Comparison of ENCODE assay signal across 26 cellular contexts in genomic region chr1:232524056-232524455, GRCh38.
DNase-seq lines count a peak whose midpoint lies in the region; ATAC-seq and TF ChIP-seq lines count a peak whose summit lies in the region.
"Had no signal": no experiment of that assay in that cellular context is flagged by ENCODE, and none has a peak within 500 bp of the region (broad histone marks: within the 10 kb centered on the region; RNA-seq: fewer than 3 reads in every experiment).

No MANE protein-coding gene starts in this region.

- no peak overlapping the region for H3K14ac ChIP-seq in trophoblast cell (ENCODE audit: low read length)

- no peak overlapping the region for H4K8ac ChIP-seq in trophoblast cell (ENCODE audit: low read depth, low read length)

- H2BK5ac ChIP-seq in trophoblast cell (ENCODE audit: low read depth, low read length, poor library complexity), result no peak overlapping the region

- no peak overlapping the region for H4K91ac ChIP-seq in trophoblast cell (ENCODE audit: low read depth, low read length)

- no peak overlapping the region for H3K4ac ChIP-seq in trophoblast cell (ENCODE audit: low read depth, low read length)

- H3K4me1 ChIP-seq in adipocyte (ENCODE audit: control insufficient read depth, insufficient read depth, low read length), result no peaks in the 10 kb centered on the region
- H3K4me1 ChIP-seq in trophoblast cell (ENCODE audit: control insufficient read depth in 1 of 2, insufficient read depth in 2 of 2, low read length in 2 of 2), result peaks cover 7 to 10% of the 10 kb centered on the region in 2 experiments
- H3K4me1 ChIP-seq: gastrocnemius medialis had no signal

- H3K27ac ChIP-seq in trophoblast cell (ENCODE audit: low read depth, low read length), result no peak overlapping the region
- H3K27ac ChIP-seq: cardiac muscle cell, gastrocnemius medialis, psoas muscle, skin epidermis had no signal

- no peak for ATAC-seq in GM18867 (IDR thresholded peaks at IDR 0.05; ENCODE audit: unreplicated experiment)
- ATAC-seq: activated naive CD8-positive, alpha-beta T cell treated with anti-CD3 and anti-CD28 coated beads, Interleukin-2, amount 50 U/mL, for 24 hours; gastrocnemius medialis; psoas muscle; stimulated activated naive B cell treated with anti-CD40 and anti-IgM and Interleukin-4, amounts not matched to agents 10 μg/mL and 1 μg/mL and 100 μg/mL, for 72 hours; WTC11 had no signal

- H3K23ac ChIP-seq in trophoblast cell (ENCODE audit: low read length), result no peak overlapping the region

- H3K9ac ChIP-seq in adipocyte (ENCODE audit: low read length) (no peak overlapping the region), trophoblast cell (ENCODE audit: low read length) (no peak overlapping the region)

- H3K18ac ChIP-seq in trophoblast cell (ENCODE audit: low read length), result peak overlapping the region; percentile 91

- no peak for TF ChIP-seq CTCF in fibroblast of mammary gland (conservative IDR thresholded peaks at IDR 0.05; ENCODE audit: control insufficient read depth, insufficient read depth, low read depth, low read length)

- peaks cover 3% of the 10 kb centered on the region for H3K79me1 ChIP-seq in trophoblast cell (ENCODE audit: low read length)

- H3K79me2 ChIP-seq in trophoblast cell (ENCODE audit: control insufficient read depth, insufficient read depth, low read length, poor library complexity), result no peaks in the 10 kb centered on the region

- H3K27me3 ChIP-seq in adipocyte (replicated peaks; ENCODE audit: control insufficient read depth, insufficient read depth, low read length) (no peaks in the 10 kb centered on the region), trophoblast cell (ENCODE audit: insufficient read depth, low read length) (no peaks in the 10 kb centered on the region)
- H3K27me3 ChIP-seq: cardiac muscle cell, gastrocnemius medialis had no signal

- H2AFZ ChIP-seq in trophoblast cell (ENCODE audit: insufficient read depth, low read length, poor library complexity), result no peak overlapping the region

- H2AK5ac ChIP-seq in trophoblast cell (ENCODE audit: low read length), result no peak overlapping the region

- H3K4me3 ChIP-seq in adipocyte (ENCODE audit: low read length) (no peak overlapping the region), fibroblast of mammary gland (ENCODE audit: control insufficient read depth, low read depth, low read length) (no peak overlapping the region), trophoblast cell (ENCODE audit: low read depth, low read length) (no peak overlapping the region)
- H3K4me3 ChIP-seq: cardiac muscle cell, gastrocnemius medialis, lung, psoas muscle, skin epidermis had no signal

- no CpG with 5 or more reads among the region's 2 CpGs for WGBS in trophoblast cell (ENCODE audit: extremely low coverage, insufficient coverage, insufficient read length)

- no peak overlapping the region for H2BK12ac ChIP-seq in trophoblast cell (ENCODE audit: low read length)

- H4K12ac ChIP-seq in trophoblast cell (ENCODE audit: low read depth, low read length), result no peak overlapping the region

- H3K4me2 ChIP-seq in trophoblast cell (ENCODE audit: low read length), result no peak overlapping the region

- H2BK120ac ChIP-seq in trophoblast cell (ENCODE audit: insufficient read depth, low read length, poor library complexity), result no peak overlapping the region

- no peaks in the 10 kb centered on the region for H3K9me3 ChIP-seq in adipocyte (ENCODE audit: control insufficient read depth, low read length)
- H3K9me3 ChIP-seq in trophoblast cell (ENCODE audit: insufficient read depth, low read depth, low read length), result no peaks in the 10 kb centered on the region
- H3K9me3 ChIP-seq: gastrocnemius medialis, psoas muscle had no signal

- H3K36me3 ChIP-seq in adipocyte (ENCODE audit: control insufficient read depth, insufficient read depth, low read length, severe bottlenecking) (no peaks in the 10 kb centered on the region), trophoblast cell (ENCODE audit: control insufficient read depth in 1 of 2, insufficient read depth in 2 of 2, low read length in 2 of 2) (no peaks in the 10 kb centered on the region)
- H3K36me3 ChIP-seq: cardiac muscle cell, gastrocnemius medialis had no signal

- DNase-seq in HT1080 (ENCODE audit: low read depth) (peak; percentile 81), adipocyte (ENCODE audit: low read depth) (peak; percentile 12), fibroblast of mammary gland (ENCODE audit: low read depth) (peak; percentile 10), trophoblast cell (no peak), NCI-H526 (lab: John Stamatoyannopoulos, UW) (no peak), NCI-H69 (lab: John Stamatoyannopoulos, UW) (no peak), EL (no peak)
- DNase-seq: activated CD4-positive, alpha-beta T cell treated with anti-CD3 and anti-CD28 coated beads, Interleukin-2, amount 50 U/mL, for 48 hours; activated gamma-delta T cell; activated naive CD8-positive, alpha-beta T cell treated with anti-CD3 and anti-CD28 coated beads, Interleukin-2, amount 50 U/mL, for 24 hours; CD4-positive, alpha-beta T cell; DMS53; gastrocnemius medialis; HCEC 1CT; hypothalamus; NCI-H1105 treated with DMSO at 0.1 percent for 48 hours; NCI-H2081; NCI-H446; psoas muscle; stimulated activated CD4-positive, alpha-beta T cell treated with anti-CD3 and anti-CD28 coated beads, Interleukin-2, amount 100 ng/mL, for 24 hours; stimulated activated naive B cell treated with anti-CD40 and anti-IgM and Interleukin-4, amounts not matched to agents 10 μg/mL and 1 μg/mL and 100 μg/mL, for 72 hours had no signal

Comparison
In these comparisons a context has a peak if more than half of its experiments do, and no peak if none do; other contexts are left out.
1. DNase-seq: peak in HT1080 (single experiment), adipocyte (single experiment) and fibroblast of mammary gland (single experiment); none in trophoblast cell (0 of 2), NCI-H526 (0 of 2), NCI-H69 (single experiment) and EL (single experiment).